ENCODE assay signal across 28 cellular contexts in genomic region chr11:15370774-15371173, GRCh38.
"Had no signal": no experiment of that assay in that cellular context is flagged by ENCODE, and none has a peak within 500 bp of the region (broad histone marks: within the 10 kb centered on the region; RNA-seq: fewer than 3 reads in every experiment).

No MANE protein-coding gene starts in this region.

- H3K27ac Mint-ChIP-seq: activated CD4-positive, alpha-beta memory T cell treated with anti-CD3 and anti-CD28 coated beads for 36 hours; activated CD4-positive, alpha-beta T cell treated with anti-CD3 and anti-CD28 coated beads for 36 hours; activated CD4-positive, alpha-beta T cell treated with anti-CD3 and anti-CD28 coated beads, Interleukin-2, amount 10 ng/mL, durations not matched to agents 24 days and 14 days; activated CD8-positive, alpha-beta memory T cell treated with anti-CD3 and anti-CD28 coated beads, Interleukin-2, amount 10 ng/mL, durations not matched to agents 7 days and 5 days; activated CD8-positive, alpha-beta T cell treated with anti-CD3 and anti-CD28 coated beads, Interleukin-2, amount 10 ng/mL, durations not matched to agents 7 days and 5 days; activated naive CD4-positive, alpha-beta T cell treated with anti-CD3 and anti-CD28 coated beads, Interleukin-2, amount 10 ng/mL, durations not matched to agents 7 days and 5 days; activated naive CD4-positive, alpha-beta T cell treated with anti-CD3 and anti-CD28 coated beads, Interleukin-2, amount 50 U/mL, for 72 hours; activated naive CD8-positive, alpha-beta T cell treated with anti-CD3 and anti-CD28 coated beads, Interleukin-2, amount 10 ng/mL, durations not matched to agents 7 days and 5 days; brain had no signal

- H3K36me3 Mint-ChIP-seq: activated CD4-positive, alpha-beta memory T cell treated with anti-CD3 and anti-CD28 coated beads for 36 hours; activated CD8-positive, alpha-beta memory T cell treated with anti-CD3 and anti-CD28 coated beads, Interleukin-2, amount 10 ng/mL, durations not matched to agents 7 days and 5 days; activated naive CD4-positive, alpha-beta T cell treated with anti-CD3 and anti-CD28 coated beads, Interleukin-2, amount 10 ng/mL, durations not matched to agents 7 days and 5 days; activated naive CD4-positive, alpha-beta T cell treated with anti-CD3 and anti-CD28 coated beads, Interleukin-2, amount 50 U/mL, for 72 hours; activated naive CD8-positive, alpha-beta T cell treated with anti-CD3 and anti-CD28 coated beads, Interleukin-2, amount 10 ng/mL, durations not matched to agents 7 days and 5 days; brain had no signal

- DNase-seq: activated CD4-positive, alpha-beta memory T cell treated with anti-CD3 and anti-CD28 coated beads for 36 hours; activated CD4-positive, alpha-beta T cell treated with anti-CD3 and anti-CD28 coated beads for 36 hours; activated CD4-positive, CD25-positive, alpha-beta regulatory T cell; activated CD4-positive, CD25-positive, alpha-beta regulatory T cell treated with anti-CD3 and anti-CD28 coated beads, Interleukin-2, amount 50 U/mL, for 72 hours; activated CD8-positive, alpha-beta memory T cell treated with anti-CD3 and anti-CD28 coated beads, Interleukin-2, amount 10 ng/mL, durations not matched to agents 7 days and 5 days; activated CD8-positive, alpha-beta memory T cell treated with anti-CD3 and anti-CD28 coated beads, Interleukin-2, amount 50 U/mL, for 4 hours; activated CD8-positive, alpha-beta T cell treated with anti-CD3 and anti-CD28 coated beads, Interleukin-2, amount 10 ng/mL, durations not matched to agents 7 days and 5 days; activated gamma-delta T cell; activated naive CD4-positive, alpha-beta T cell; activated naive CD4-positive, alpha-beta T cell treated with anti-CD3 and anti-CD28 coated beads, Interleukin-2, amount 10 ng/mL, durations not matched to agents 7 days and 5 days; activated naive CD8-positive, alpha-beta T cell treated with anti-CD3 and anti-CD28 coated beads, Interleukin-2, amount 10 ng/mL, durations not matched to agents 7 days and 5 days; activated T-cell treated with anti-CD3 and anti-CD28 coated beads, Interleukin-2, amount 50 U/mL, for 1 hour; activated T-cell treated with anti-CD3 and anti-CD28 coated beads, Interleukin-2, amount 50 U/mL, for 48 hours; central memory CD4-positive, alpha-beta T cell; cerebellar nuclear complex; colonic mucosa; effector CD8-positive, alpha-beta T cell; esophagus squamous epithelium; foreskin melanocyte; hippocampal formation had no signal

- H3K9me3 Mint-ChIP-seq: activated CD4-positive, alpha-beta memory T cell treated with anti-CD3 and anti-CD28 coated beads for 36 hours; activated CD4-positive, alpha-beta T cell treated with anti-CD3 and anti-CD28 coated beads, Interleukin-2, amount 10 ng/mL, durations not matched to agents 24 days and 14 days; activated naive CD4-positive, alpha-beta T cell treated with anti-CD3 and anti-CD28 coated beads, Interleukin-2, amount 10 ng/mL, durations not matched to agents 7 days and 5 days; activated naive CD8-positive, alpha-beta T cell treated with anti-CD3 and anti-CD28 coated beads, Interleukin-2, amount 10 ng/mL, durations not matched to agents 7 days and 5 days had no signal

- H3K4me1 Mint-ChIP-seq: activated CD4-positive, alpha-beta T cell treated with anti-CD3 and anti-CD28 coated beads for 36 hours; activated CD4-positive, alpha-beta T cell treated with anti-CD3 and anti-CD28 coated beads, Interleukin-2, amount 10 ng/mL, durations not matched to agents 24 days and 14 days; activated CD8-positive, alpha-beta memory T cell treated with anti-CD3 and anti-CD28 coated beads, Interleukin-2, amount 10 ng/mL, durations not matched to agents 7 days and 5 days; activated naive CD4-positive, alpha-beta T cell treated with anti-CD3 and anti-CD28 coated beads, Interleukin-2, amount 10 ng/mL, durations not matched to agents 7 days and 5 days; activated naive CD8-positive, alpha-beta T cell treated with anti-CD3 and anti-CD28 coated beads, Interleukin-2, amount 10 ng/mL, durations not matched to agents 7 days and 5 days had no signal

- H3K27ac ChIP-seq: ascending aorta, breast epithelium, cardiac muscle cell, colonic mucosa, epithelial cell of prostate, esophagus squamous epithelium, gastroesophageal sphincter had no signal

- H3K4me1 ChIP-seq: ascending aorta, breast epithelium, colonic mucosa, esophagus squamous epithelium, gastroesophageal sphincter had no signal

- H3K4me3 ChIP-seq: ascending aorta, breast epithelium, cardiac muscle cell, colonic mucosa, esophagus squamous epithelium, gastroesophageal sphincter had no signal

- H3K9me3 ChIP-seq: ascending aorta, breast epithelium, colonic mucosa, esophagus squamous epithelium, gastroesophageal sphincter had no signal

- H3K4me3 Mint-ChIP-seq: activated CD4-positive, alpha-beta memory T cell treated with anti-CD3 and anti-CD28 coated beads for 36 hours; activated CD4-positive, alpha-beta T cell treated with anti-CD3 and anti-CD28 coated beads for 36 hours; activated CD4-positive, alpha-beta T cell treated with anti-CD3 and anti-CD28 coated beads, Interleukin-2, amount 10 ng/mL, durations not matched to agents 24 days and 14 days; activated CD8-positive, alpha-beta memory T cell treated with anti-CD3 and anti-CD28 coated beads, Interleukin-2, amount 10 ng/mL, durations not matched to agents 7 days and 5 days; activated CD8-positive, alpha-beta T cell treated with anti-CD3 and anti-CD28 coated beads, Interleukin-2, amount 10 ng/mL, durations not matched to agents 7 days and 5 days; activated naive CD4-positive, alpha-beta T cell treated with anti-CD3 and anti-CD28 coated beads, Interleukin-2, amount 10 ng/mL, durations not matched to agents 7 days and 5 days; activated naive CD8-positive, alpha-beta T cell treated with anti-CD3 and anti-CD28 coated beads, Interleukin-2, amount 10 ng/mL, durations not matched to agents 7 days and 5 days; brain had no signal

- H3K27me3 Mint-ChIP-seq: activated CD4-positive, alpha-beta memory T cell treated with anti-CD3 and anti-CD28 coated beads for 36 hours; activated CD4-positive, alpha-beta T cell treated with anti-CD3 and anti-CD28 coated beads, Interleukin-2, amount 10 ng/mL, durations not matched to agents 24 days and 14 days; activated CD8-positive, alpha-beta memory T cell treated with anti-CD3 and anti-CD28 coated beads, Interleukin-2, amount 10 ng/mL, durations not matched to agents 7 days and 5 days; activated naive CD8-positive, alpha-beta T cell treated with anti-CD3 and anti-CD28 coated beads, Interleukin-2, amount 10 ng/mL, durations not matched to agents 7 days and 5 days had no signal

- H3K36me3 ChIP-seq: ascending aorta, breast epithelium, cardiac muscle cell, colonic mucosa, esophagus squamous epithelium, gastroesophageal sphincter had no signal
